In the genomic region with DNA sequence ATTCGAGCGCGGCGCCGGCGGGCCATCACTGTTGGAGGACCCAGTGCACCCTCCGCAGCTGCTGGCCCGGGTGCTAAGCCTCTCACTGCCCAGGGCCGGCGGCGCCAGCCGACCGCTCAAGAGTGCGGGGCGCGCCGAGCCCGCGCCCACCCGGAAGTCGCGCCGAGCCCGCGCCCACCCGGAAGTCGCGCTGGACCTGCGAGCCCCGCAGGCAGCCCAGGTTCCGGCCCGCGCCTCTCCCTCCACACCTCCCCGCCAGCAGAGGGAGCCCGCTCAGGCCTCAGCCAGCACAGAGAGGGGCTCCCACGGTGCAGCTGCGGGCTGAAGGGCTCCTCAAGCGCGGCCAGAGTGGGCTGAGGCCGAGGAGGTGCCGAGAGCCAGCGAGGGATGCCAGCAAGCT, we compare ENCODE assay signal across 8 cellular contexts.
DNase-seq lines count a peak whose midpoint lies in the region; ATAC-seq and TF ChIP-seq lines count a peak whose summit lies in the region.
"Not testable (repeated sequence)": the region's sequence is repeated elsewhere in the genome, so short reads cannot be mapped to it uniquely, and the experiment has no call there.

No MANE protein-coding gene starts in this region.

- not testable (repeated sequence) for H3K27me3 ChIP-seq in CD4-positive, CD25-positive, alpha-beta regulatory T cell (ENCODE audit: control insufficient read depth, insufficient read depth, low read length); endodermal cell (ENCODE audit: control insufficient read depth, insufficient read depth, low read length, poor library complexity, severe bottlenecking); lower lobe of right lung (ENCODE audit: low read depth)

- not testable (repeated sequence) for TF ChIP-seq CTCF in OCI-LY7 (conservative IDR thresholded peaks at IDR 0.05; ENCODE audit: low read length); lower lobe of right lung (IDR thresholded peaks at IDR 0.05)
- peak; percentile 37 for TF ChIP-seq CTCF in endodermal cell (conservative IDR thresholded peaks at IDR 0.05)
- peak; percentile 20 for TF ChIP-seq CTCF in progenitor cell of endocrine pancreas (IDR thresholded peaks at IDR 0.05; ENCODE audit: unreplicated experiment)

- not testable (repeated sequence) for H3K4me1 ChIP-seq in CD4-positive, CD25-positive, alpha-beta regulatory T cell (ENCODE audit: control insufficient read depth, insufficient read depth, low read length, poor library complexity, severe bottlenecking); OCI-LY7 (ENCODE audit: insufficient read depth, low read length, poor library complexity, severe bottlenecking); endodermal cell (ENCODE audit: control insufficient read depth, insufficient read depth, low read length); lower lobe of right lung

- H3K4me2 ChIP-seq in OCI-LY7 (ENCODE audit: low read length), result not testable (repeated sequence)

- not testable (repeated sequence) for H3K79me2 ChIP-seq in OCI-LY7 (ENCODE audit: insufficient read depth, low read depth, low read length)

- H3K4me3 ChIP-seq in CD4-positive, CD25-positive, alpha-beta regulatory T cell (ENCODE audit: low read depth, low read length); endodermal cell (ENCODE audit: low read length): not testable (repeated sequence)
- H3K4me3 ChIP-seq in OCI-LY7 (ENCODE audit: low read depth, low read length, poor library complexity, severe bottlenecking), result peak overlapping the region; percentile 36
- peak overlapping the region; percentile 29 for H3K4me3 ChIP-seq in lower lobe of right lung

- not testable (repeated sequence) for H3K4me3 Mint-ChIP-seq in CD4-positive, CD25-positive, alpha-beta regulatory T cell; activated CD8-positive, alpha-beta memory T cell treated with anti-CD3 and anti-CD28 coated beads, Interleukin-2, amount 10 ng/mL, durations not matched to agents 7 days and 5 days; endodermal cell; progenitor cell of endocrine pancreas (ENCODE audit: low read depth)

- CTCF ChIA-PET in OCI-LY7 (lab: Charles Lee; ENCODE audit: unreplicated experiment); activated CD8-positive, alpha-beta memory T cell treated with anti-CD3 and anti-CD28 coated beads, Interleukin-2, amount 10 ng/mL, durations not matched to agents 7 days and 5 days (lab: Charles Lee): not testable (repeated sequence)

- intact Hi-C loops in OCI-LY7 (cut with micrococcal nuclease; ENCODE audit: unreplicated experiment); lower lobe of right lung (cut with DNase I): not testable (repeated sequence)

- H3K27me3 Mint-ChIP-seq in CD4-positive, CD25-positive, alpha-beta regulatory T cell; activated CD8-positive, alpha-beta memory T cell treated with anti-CD3 and anti-CD28 coated beads, Interleukin-2, amount 10 ng/mL, durations not matched to agents 7 days and 5 days; endodermal cell (ENCODE audit: insufficient read depth); progenitor cell of endocrine pancreas: not testable (repeated sequence)

- no CpG with 5 or more reads among the region's 42 CpGs for WGBS in endodermal cell (ENCODE audit: insufficient coverage in 1 of 2, insufficient read length in 1 of 2), 2 experiments

- not testable (repeated sequence) for BruUV-seq in OCI-LY7 (replicated peaks; lab: Mats Ljungman, UMichigan)

- H4K20me1 ChIP-seq in OCI-LY7 (ENCODE audit: insufficient read depth, low read length), result not testable (repeated sequence)

- not testable (repeated sequence) for H3K9ac ChIP-seq in endodermal cell (ENCODE audit: extremely low read depth, low read length, poor library complexity, severe bottlenecking)

- POLR2A ChIA-PET in OCI-LY7 (lab: Charles Lee), result not testable (repeated sequence)

- not testable (repeated sequence) for H3K36me3 ChIP-seq in CD4-positive, CD25-positive, alpha-beta regulatory T cell (ENCODE audit: control insufficient read depth, insufficient read depth, low read length); OCI-LY7 (ENCODE audit: insufficient read depth, low read length); endodermal cell (ENCODE audit: control insufficient read depth, insufficient read depth, low read length); lower lobe of right lung

- not testable (repeated sequence) for H3K27ac ChIP-seq in CD4-positive, CD25-positive, alpha-beta regulatory T cell (ENCODE audit: insufficient read depth, low read length, poor library complexity, severe bottlenecking); OCI-LY7 (ENCODE audit: low read depth, low read length, poor library complexity, severe bottlenecking); endodermal cell (ENCODE audit: low read depth, low read length); lower lobe of right lung

- H3K27ac Mint-ChIP-seq in CD4-positive, CD25-positive, alpha-beta regulatory T cell; activated CD8-positive, alpha-beta memory T cell treated with anti-CD3 and anti-CD28 coated beads, Interleukin-2, amount 10 ng/mL, durations not matched to agents 7 days and 5 days; endodermal cell; progenitor cell of endocrine pancreas: not testable (repeated sequence)

- ATAC-seq in CD4-positive, CD25-positive, alpha-beta regulatory T cell (ENCODE audit: low read depth in 2 of 2); activated CD8-positive, alpha-beta memory T cell treated with anti-CD3 and anti-CD28 coated beads, Interleukin-2, amount 10 ng/mL, durations not matched to agents 7 days and 5 days; lower lobe of right lung: not testable (repeated sequence)

- not testable (repeated sequence) for H3K4me1 Mint-ChIP-seq in CD4-positive, CD25-positive, alpha-beta regulatory T cell; activated CD8-positive, alpha-beta memory T cell treated with anti-CD3 and anti-CD28 coated beads, Interleukin-2, amount 10 ng/mL, durations not matched to agents 7 days and 5 days; endodermal cell; progenitor cell of endocrine pancreas (ENCODE audit: low read depth)

- H3K9me3 Mint-ChIP-seq in CD4-positive, CD25-positive, alpha-beta regulatory T cell; activated CD8-positive, alpha-beta memory T cell treated with anti-CD3 and anti-CD28 coated beads, Interleukin-2, amount 10 ng/mL, durations not matched to agents 7 days and 5 days (ENCODE audit: low read depth); endodermal cell; progenitor cell of endocrine pancreas (ENCODE audit: low read depth): not testable (repeated sequence)

- not testable (repeated sequence) for H3K9me2 ChIP-seq in OCI-LY7 (ENCODE audit: insufficient read depth, low read length)

- H3K9me3 ChIP-seq in CD4-positive, CD25-positive, alpha-beta regulatory T cell (ENCODE audit: control insufficient read depth in 2 of 2, low read length in 2 of 2); OCI-LY7 (ENCODE audit: low read length); endodermal cell (ENCODE audit: control insufficient read depth, low read length); lower lobe of right lung: not testable (repeated sequence)

- peak in 2 of 3 donors; percentile 15 to 61 for DNase-seq in CD4-positive, CD25-positive, alpha-beta regulatory T cell
- DNase-seq in OCI-LY7 (ENCODE audit: low spot score); endodermal cell: not testable (repeated sequence)
- DNase-seq in activated CD8-positive, alpha-beta memory T cell treated with anti-CD3 and anti-CD28 coated beads, Interleukin-2, amount 10 ng/mL, durations not matched to agents 7 days and 5 days, result peak; percentile 50
- peak; percentile 78 for DNase-seq in activated effector memory CD4-positive, alpha-beta T cell treated with anti-CD3 and anti-CD28 coated beads, Interleukin-2, amount 50 U/mL, for 16 hours
- peak; percentile 71 for DNase-seq in lower lobe of right lung
- DNase-seq in progenitor cell of endocrine pancreas (ENCODE audit: low spot score, unreplicated experiment), result peak; percentile 9
- DNase-seq in stimulated activated CD8-positive, alpha-beta memory T cell treated with anti-CD3 and anti-CD28 coated beads, Interleukin-15, amount 100 ng/mL, for 24 hours (ENCODE audit: low read depth), result peak; percentile 1

- not testable (repeated sequence) for H2AFZ ChIP-seq in OCI-LY7 (ENCODE audit: low read length)

- H3K36me3 Mint-ChIP-seq in CD4-positive, CD25-positive, alpha-beta regulatory T cell; activated CD8-positive, alpha-beta memory T cell treated with anti-CD3 and anti-CD28 coated beads, Interleukin-2, amount 10 ng/mL, durations not matched to agents 7 days and 5 days; endodermal cell (ENCODE audit: low read depth); progenitor cell of endocrine pancreas (ENCODE audit: insufficient read depth): not testable (repeated sequence)
